In genomic region chr2:214874694-214875093, GRCh38 we compare ENCODE assay signal across 34 cellular contexts.
DNase-seq lines count a peak whose midpoint lies in the region; ATAC-seq, FAIRE-seq and TF ChIP-seq lines count a peak whose summit lies in the region.
"Had no signal": no experiment of that assay in that cellular context is flagged by ENCODE, and none has a peak within 500 bp of the region (broad histone marks: within the 10 kb centered on the region; RNA-seq: fewer than 3 reads in every experiment).

No MANE protein-coding gene starts in this region.

- H2AK5ac ChIP-seq in neuronal stem cell (ENCODE audit: low read depth, low read length) = no peak overlapping the region

- no peaks in the 10 kb centered on the region for H3K9me1 ChIP-seq in K562 (ENCODE audit: control insufficient read depth, insufficient read depth, low read length)

- no peak overlapping the region for H3K4me3 ChIP-seq in HepG2 (replicated peaks in 1 of 3; ENCODE audit: insufficient read depth in 1 of 3, low read depth in 2 of 3, low read length in 3 of 3)
- no peak overlapping the region for H3K4me3 ChIP-seq in right lobe of liver
- H3K4me3 ChIP-seq in K562 = no peak overlapping the region
- no peak overlapping the region for H3K4me3 ChIP-seq in neuronal stem cell (ENCODE audit: low read length in 2 of 2)
- H3K4me3 ChIP-seq: A549; BLaER1; BLaER1 treated with 17β-estradiol and CSF1 and Interleukin-3, amounts not matched to agents 10 nM and 100 nM had no signal

- H3K18ac ChIP-seq in neuronal stem cell (ENCODE audit: low read length) = no peak overlapping the region

- H2BK12ac ChIP-seq in neuronal stem cell (ENCODE audit: low read length) = no peak overlapping the region

- BruUV-seq in HepG2 (replicated peaks; lab: Mats Ljungman, UMichigan) (no TSS peak), K562 (replicated peaks; lab: Mats Ljungman, UMichigan) (no TSS peak)

- no peak overlapping the region for H3K4ac ChIP-seq in neuronal stem cell (ENCODE audit: low read length)

- no peak overlapping the region for H2BK120ac ChIP-seq in neuronal stem cell (ENCODE audit: low read depth, low read length)

- no peaks in the 10 kb centered on the region for H3K79me1 ChIP-seq in neuronal stem cell (ENCODE audit: low read depth, low read length)

- no peak for TF ChIP-seq CTCF in HepG2 (CRISPR knock-in tag; IDR thresholded peaks at IDR 0.05)
- TF ChIP-seq CTCF in right lobe of liver (IDR thresholded peaks at IDR 0.05) = no peak
- TF ChIP-seq CTCF in K562 (IDR thresholded peaks at IDR 0.05 in 2 of 3, conservative IDR thresholded peaks at IDR 0.05 in 1 of 3; ENCODE audit: insufficient read depth in 2 of 3, low read depth in 1 of 3, low read length in 3 of 3) = no peak

- TF ChIP-seq RAD21 in HepG2 (CRISPR knock-in tag; IDR thresholded peaks at IDR 0.05) (no peak), K562 (CRISPR knock-in tag; conservative IDR thresholded peaks at IDR 0.05 in 1 of 2, IDR thresholded peaks at IDR 0.05 in 1 of 2) (no peak)

- H2AFZ ChIP-seq in HepG2 (ENCODE audit: low read length) (no peak overlapping the region), K562 (ENCODE audit: low read depth, low read length) (no peak overlapping the region), neuronal stem cell (ENCODE audit: low read length) (no peak overlapping the region)

- TF ChIP-seq POLR2A in HepG2 (IDR thresholded peaks at IDR 0.05; ENCODE audit: insufficient read depth in 1 of 2, low read depth in 2 of 2, low read length in 2 of 2) = no peak
- TF ChIP-seq POLR2A in right lobe of liver (IDR thresholded peaks at IDR 0.05) = no peak
- no peak for TF ChIP-seq POLR2A in K562 (conservative IDR thresholded peaks at IDR 0.05)

- no peaks in the 10 kb centered on the region for H3K9me3 ChIP-seq in HepG2 (ENCODE audit: low read length)
- H3K9me3 ChIP-seq in right lobe of liver = no peaks in the 10 kb centered on the region
- no peaks in the 10 kb centered on the region for H3K9me3 ChIP-seq in K562 (replicated peaks; ENCODE audit: control insufficient read depth, insufficient read depth, low read depth, low read length)
- no peaks in the 10 kb centered on the region for H3K9me3 ChIP-seq in neuronal stem cell (replicated peaks in 1 of 2; ENCODE audit: control insufficient read depth in 2 of 2, insufficient read depth in 1 of 2, low read depth in 1 of 2, low read length in 2 of 2)
- H3K9me3 ChIP-seq: A549; BE2C; BLaER1; BLaER1 treated with 17β-estradiol and CSF1 and Interleukin-3, amounts not matched to agents 10 nM and 100 nM; Caco-2 had no signal

- no peak for TF ChIP-seq EP300 in HepG2 (IDR thresholded peaks at IDR 0.05; ENCODE audit: low read depth in 2 of 2, low read length in 2 of 2)
- TF ChIP-seq EP300 in HepG2 (CRISPR knock-in tag; IDR thresholded peaks at IDR 0.05; ENCODE audit: borderline replicate concordance) = no peak
- TF ChIP-seq EP300 in K562 (IDR thresholded peaks at IDR 0.05; ENCODE audit: low read length) = no peak

- H4K91ac ChIP-seq in neuronal stem cell (ENCODE audit: low read depth, low read length, poor library complexity) = no peak overlapping the region

- no peak overlapping the region for H3K23ac ChIP-seq in neuronal stem cell (ENCODE audit: low read depth, low read length, poor library complexity)

- in situ Hi-C loops in HepG2 (cut with HindIII; ENCODE audit: extremely low pct_ligation_motif_present, low pct_unique_long_range_greater_than_20kb) (no loop called here), K562 (cut with MboI) (no loop called here)

- ATAC-seq in HepG2 (no peak), right lobe of liver (no peak), K562 (no peak), HG03439 (IDR thresholded peaks at IDR 0.05; ENCODE audit: unreplicated experiment) (no peak), GM19023 (IDR thresholded peaks at IDR 0.05; ENCODE audit: unreplicated experiment) (no peak)
- ATAC-seq: A549; CD8-positive, alpha-beta T cell had no signal

- no peak overlapping the region for H2BK15ac ChIP-seq in neuronal stem cell (ENCODE audit: low read length)

- intact Hi-C loops in HepG2 (cut with micrococcal nuclease; ENCODE audit: unreplicated experiment) (no loop called here), right lobe of liver (cut with DNase I) (no loop called here), K562 (cut with micrococcal nuclease) (no loop called here)

- no peaks in the 10 kb centered on the region for H3K79me2 ChIP-seq in HepG2 (ENCODE audit: insufficient read depth, low read length)
- H3K79me2 ChIP-seq in K562 (ENCODE audit: control insufficient read depth, insufficient read depth, low read length) = no peaks in the 10 kb centered on the region

- H3K4me2 ChIP-seq in HepG2 (ENCODE audit: low read depth, low read length) (no peak overlapping the region), K562 (ENCODE audit: insufficient read depth, low read length) (no peak overlapping the region), neuronal stem cell (ENCODE audit: insufficient read depth, low read length, poor library complexity, severe bottlenecking) (no peak overlapping the region)
- H3K4me2 ChIP-seq: A549; BLaER1; BLaER1 treated with 17β-estradiol and CSF1 and Interleukin-3, amounts not matched to agents 10 nM and 100 nM had no signal

- H3K4me1 ChIP-seq in HepG2 (ENCODE audit: insufficient read depth, low read length) = peaks cover 19% of the 10 kb centered on the region
- H3K4me1 ChIP-seq in right lobe of liver = no peaks in the 10 kb centered on the region
- no peaks in the 10 kb centered on the region for H3K4me1 ChIP-seq in K562 (replicated peaks in 1 of 2; ENCODE audit: control insufficient read depth in 2 of 2, insufficient read depth in 2 of 2, low read length in 2 of 2)
- H3K4me1 ChIP-seq in neuronal stem cell (ENCODE audit: control insufficient read depth in 2 of 2, insufficient read depth in 1 of 2, low read depth in 1 of 2, low read length in 2 of 2) = no peaks in the 10 kb centered on the region
- H3K4me1 ChIP-seq: A549; BE2C; BLaER1; BLaER1 treated with 17β-estradiol and CSF1 and Interleukin-3, amounts not matched to agents 10 nM and 100 nM; Caco-2 had no signal

- no peak overlapping the region for H4K8ac ChIP-seq in neuronal stem cell (ENCODE audit: low read depth, low read length)

- no peak overlapping the region for H3K27ac ChIP-seq in HepG2 (ENCODE audit: extremely low read length, insufficient read depth, low read length)
- H3K27ac ChIP-seq in right lobe of liver = no peak overlapping the region
- no peak overlapping the region for H3K27ac ChIP-seq in K562 (ENCODE audit: extremely low read depth, low read depth, low read length)
- H3K27ac ChIP-seq in neuronal stem cell (replicated peaks; ENCODE audit: low read length) = no peak overlapping the region
- H3K27ac ChIP-seq: 22Rv1; A549; BLaER1; BLaER1 treated with 17β-estradiol and CSF1 and Interleukin-3, amounts not matched to agents 10 nM and 100 nM; C4-2B had no signal

- POLR2A ChIA-PET in HepG2 (lab: Yijun Ruan, JAX) (no interaction called here), K562 (lab: Yijun Ruan, JAX) (no interaction called here)

- peak; percentile 17 for DNase-seq in DMS53 (lab: John Stamatoyannopoulos, UW)
- DNase-seq in DMS53 treated with DMSO at 0.1 percent for 48 hours (lab: John Stamatoyannopoulos, UW; ENCODE audit: unreplicated experiment) = no peak
- no peak for DNase-seq in HepG2 (ENCODE audit: low spot score)
- no peak for DNase-seq in right lobe of liver
- DNase-seq in K562 (ENCODE audit: extremely low read depth in 1 of 4, low spot score in 3 of 4) = no peak
- no peak for DNase-seq in neuronal stem cell (ENCODE audit: low spot score)
- DNase-seq: 8988T; ACHN; AML-193; BE2C; C1 segment of cervical spinal cord; Caco-2; Calu3; CD4-positive, alpha-beta memory T cell; CD4-positive, alpha-beta T cell; CD4-positive, CD25-positive, alpha-beta regulatory T cell; CD8-positive, alpha-beta memory T cell; CD8-positive, alpha-beta T cell; COR-L47; DMS 273 treated with DMSO at 0.1 percent for 48 hours; DMS153; DMS79; DMS79 treated with DMSO at 0.1 percent for 48 hours; DND-41; EL had no signal

- no peak for FAIRE-seq in HepG2 (lab: Jason Lieb, UNC)
- FAIRE-seq in K562 (lab: Jason Lieb, UNC) = no peak
- FAIRE-seq: A204.1, A549, D721Med had no signal

- H4K20me1 ChIP-seq in HepG2 (ENCODE audit: insufficient read depth, low read length) (no peaks in the 10 kb centered on the region), K562 (replicated peaks; ENCODE audit: control insufficient read depth, insufficient read depth, low read length) (no peaks in the 10 kb centered on the region)
- H4K20me1 ChIP-seq: BLaER1; BLaER1 treated with 17β-estradiol and CSF1 and Interleukin-3, amounts not matched to agents 10 nM and 100 nM had no signal

- H3K9ac ChIP-seq in HepG2 (ENCODE audit: insufficient read depth, low read depth, low read length) = no peak overlapping the region
- H3K9ac ChIP-seq in K562 (ENCODE audit: insufficient read depth in 1 of 2, low read depth in 2 of 2, low read length in 2 of 2) = no peak overlapping the region
- H3K9ac ChIP-seq in neuronal stem cell (ENCODE audit: low read depth, low read length, poor library complexity) = peak overlapping the region; percentile 60
- H3K9ac ChIP-seq: BLaER1; BLaER1 treated with 17β-estradiol and CSF1 and Interleukin-3, amounts not matched to agents 10 nM and 100 nM had no signal

- no peak overlapping the region for H2BK5ac ChIP-seq in neuronal stem cell (ENCODE audit: low read length)

- H3K14ac ChIP-seq in neuronal stem cell (ENCODE audit: low read length) = no peak overlapping the region

- 23% methylated on average over 3 of the region's 3 CpGs for WGBS in HepG2 (ENCODE audit: low lambda C conversion rate)
- WGBS in right lobe of liver (ENCODE audit: insufficient coverage, low coverage, low lambda C conversion rate, missing lambda C conversion rate) = 53% methylated on average over 2 of the region's 3 CpGs
- WGBS in K562 (ENCODE audit: insufficient coverage, low coverage, missing lambda C conversion rate) = 13% methylated on average over 3 of the region's 3 CpGs
- no CpG with 5 or more reads among the region's 3 CpGs for WGBS in neuronal stem cell (ENCODE audit: extremely low coverage in 2 of 2, insufficient read length in 2 of 2, insufficient replicate concordance in 1 of 2), 2 donors

- H3K27me3 ChIP-seq in HepG2 (ENCODE audit: control insufficient read depth in 1 of 2, insufficient read depth in 2 of 2, low read length in 2 of 2) (no peaks in the 10 kb centered on the region), right lobe of liver (no peaks in the 10 kb centered on the region), K562 (ENCODE audit: control insufficient read depth in 2 of 2, insufficient read depth in 2 of 2, low read length in 2 of 2) (no peaks in the 10 kb centered on the region), neuronal stem cell (ENCODE audit: control insufficient read depth in 3 of 3, insufficient read depth in 3 of 3, low read depth in 1 of 3, low read length in 3 of 3) (no peaks in the 10 kb centered on the region)
- H3K27me3 ChIP-seq: BE2C; BLaER1; BLaER1 treated with 17β-estradiol and CSF1 and Interleukin-3, amounts not matched to agents 10 nM and 100 nM had no signal

- H3K36me3 ChIP-seq in HepG2 (replicated peaks in 1 of 2; ENCODE audit: control insufficient read depth in 1 of 2, insufficient read depth in 2 of 2, low read length in 2 of 2) = no peaks in the 10 kb centered on the region
- no peaks in the 10 kb centered on the region for H3K36me3 ChIP-seq in right lobe of liver
- no peaks in the 10 kb centered on the region for H3K36me3 ChIP-seq in K562 (ENCODE audit: control insufficient read depth, insufficient read depth, low read length)
- H3K36me3 ChIP-seq in neuronal stem cell (replicated peaks in 1 of 2; ENCODE audit: control insufficient read depth in 2 of 2, insufficient read depth in 2 of 2, low read length in 2 of 2) = no peaks in the 10 kb centered on the region
- H3K36me3 ChIP-seq: BE2C; BLaER1; BLaER1 treated with 17β-estradiol and CSF1 and Interleukin-3, amounts not matched to agents 10 nM and 100 nM had no signal

- CTCF ChIA-PET in HepG2 (lab: Yijun Ruan, JAX; ENCODE audit: low intra/inter-chr PET ratio, low total read pairs) (no interaction called here), K562 (lab: Yijun Ruan, JAX; ENCODE audit: low intra/inter-chr PET ratio) (no interaction called here)
